8 cellular contexts compared by ENCODE assay signal in the genomic region with DNA sequence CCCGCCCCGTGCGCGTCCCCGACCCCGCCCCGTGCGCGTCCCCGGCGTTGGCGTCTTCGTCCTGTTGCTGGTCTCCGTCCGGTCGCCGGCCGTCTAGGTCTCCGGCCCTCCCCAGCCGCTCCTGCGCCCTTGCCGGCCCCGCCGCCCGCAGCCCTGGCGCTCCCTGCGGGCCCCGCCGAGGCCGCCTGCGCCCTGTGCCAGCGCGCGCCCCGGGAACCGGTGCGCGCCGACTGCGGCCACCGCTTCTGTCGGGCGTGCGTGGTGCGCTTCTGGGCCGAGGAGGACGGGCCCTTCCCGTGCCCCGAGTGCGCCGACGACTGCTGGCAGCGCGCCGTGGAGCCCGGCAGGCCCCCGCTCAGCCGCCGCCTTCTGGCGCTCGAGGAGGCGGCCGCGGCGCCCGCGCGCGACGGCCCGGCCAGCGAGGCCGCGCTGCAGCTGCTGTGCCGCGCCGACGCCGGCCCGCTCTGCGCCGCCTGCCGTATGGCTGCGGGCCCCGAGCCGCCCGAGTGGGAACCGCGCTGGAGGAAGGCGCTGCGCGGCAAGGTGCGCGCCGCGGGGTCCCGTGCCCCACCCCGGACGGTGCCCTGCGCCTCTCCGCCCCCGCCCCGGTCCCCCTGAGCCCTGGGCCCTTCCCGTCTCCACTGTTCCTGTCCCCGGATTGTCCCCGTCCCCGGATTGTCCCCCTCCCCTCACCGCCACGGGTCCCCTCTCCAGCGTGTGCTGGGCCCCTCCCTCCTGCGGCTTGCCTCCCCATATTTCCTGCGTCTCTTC. TPM values are rescaled to one million over a fixed set of nuclear protein-coding genes. Genes with fewer than 3 reads are reported as not detected.
DNase-seq lines count a peak whose midpoint lies in the region; ATAC-seq lines count a peak whose summit lies in the region.

A gene (plus strand): TSS at position 47 of the 771 bp plus-strand sequence.

- H3K36me3 ChIP-seq in NT2/D1 (ENCODE audit: insufficient read depth, insufficient read length, low read length): peaks cover 28% of the 10 kb centered on the region

- peaks cover 4% of the 10 kb centered on the region for H3K4me1 ChIP-seq in NT2/D1 (ENCODE audit: insufficient read depth, insufficient read length)

- intact Hi-C loops in left cardiac atrium (cut with DNase I): no loop called here

- no peaks in the 10 kb centered on the region for H3K9me3 Mint-ChIP-seq in activated naive CD4-positive, alpha-beta T cell treated with anti-CD3 and anti-CD28 coated beads, Interleukin-2, amount 50 U/mL, for 72 hours

- peak within 1 kb of the TSS; percentile 99 for H3K9ac ChIP-seq in NT2/D1 (ENCODE audit: insufficient read length, low read depth)

- peaks cover 7 to 19% of the 10 kb centered on the region in 2 donors for H3K36me3 Mint-ChIP-seq in activated naive CD4-positive, alpha-beta T cell treated with anti-CD3 and anti-CD28 coated beads, Interleukin-2, amount 50 U/mL, for 72 hours

- ATAC-seq in HG02759 (IDR thresholded peaks at IDR 0.05; ENCODE audit: unreplicated experiment) (peak; percentile 65), left cardiac atrium (peak; percentile 91 to 92)
- ATAC-seq in activated naive CD4-positive, alpha-beta T cell treated with anti-CD3 and anti-CD28 coated beads, Interleukin-2, amount 50 U/mL, for 72 hours: peak; percentile 46 to 75

- H3K27me3 ChIP-seq in NT2/D1 (ENCODE audit: insufficient read depth, insufficient read length): no peaks in the 10 kb centered on the region

- no peaks in the 10 kb centered on the region for H3K9me3 ChIP-seq in NT2/D1 (ENCODE audit: insufficient read depth, low read length)

- peak within 1 kb of the TSS; percentile 99 to 100 for H3K27ac Mint-ChIP-seq in activated naive CD4-positive, alpha-beta T cell treated with anti-CD3 and anti-CD28 coated beads, Interleukin-2, amount 50 U/mL, for 72 hours

- H3K4me3 ChIP-seq in NT2/D1 (ENCODE audit: insufficient read length, low read depth): peak within 1 kb of the TSS; percentile 100

- DNase-seq in NCI-H2196 (lab: John Stamatoyannopoulos, UW; ENCODE audit: unreplicated experiment): peak; percentile 41
- no peak for DNase-seq in NCI-H2196 treated with DMSO at 0.1 percent for 48 hours (lab: John Stamatoyannopoulos, UW; ENCODE audit: unreplicated experiment)
- no peak for DNase-seq in NT2/D1 (ENCODE audit: low read depth, low spot score)
- DNase-seq in activated naive CD4-positive, alpha-beta T cell treated with anti-CD3 and anti-CD28 coated beads, Interleukin-2, amount 50 U/mL, for 72 hours (ENCODE audit: low spot score in 2 of 2): peak in 1 of 2 donors; percentile 39
- peak; percentile 92 for DNase-seq in left cardiac atrium
- DNase-seq in pulmonary artery endothelial cell (ENCODE audit: low read depth, low spot score): peak; percentile 37
- DNase-seq in cortex of kidney (lab: John Stamatoyannopoulos, UW): no peak

RNA-seq across cellular contexts. Expression of the gene that starts here (rescaled TPM):
- total RNA-seq in activated naive CD4-positive, alpha-beta T cell treated with anti-CD3 and anti-CD28 coated beads, Interleukin-2, amount 50 U/mL, for 72 hours: 100 to 1,000 TPM in 1 of 2 donors, 10 to 100 TPM in 1; 39.5 to 155 TPM
- total RNA-seq in left cardiac atrium: 10 to 100 TPM; 78.4 to 88.2 TPM
- total RNA-seq in pulmonary artery endothelial cell: 39.4 and 42.7 TPM in 2 replicates

Comparison
In these comparisons a context has a peak if more than half of its experiments do, and no peak if none do; other contexts are left out.
1. DNase-seq: peak in NCI-H2196 (single experiment), left cardiac atrium (single experiment) and pulmonary artery endothelial cell (single experiment); none in NCI-H2196 treated with DMSO at 0.1 percent for 48 hours (single experiment), NT2/D1 (single experiment) and cortex of kidney (single experiment).
2. Peak in every context shown above with its lines, with median percentiles within 50 percentile points of each other: ATAC-seq.